25 cellular contexts compared by ENCODE assay signal in the genomic region with DNA sequence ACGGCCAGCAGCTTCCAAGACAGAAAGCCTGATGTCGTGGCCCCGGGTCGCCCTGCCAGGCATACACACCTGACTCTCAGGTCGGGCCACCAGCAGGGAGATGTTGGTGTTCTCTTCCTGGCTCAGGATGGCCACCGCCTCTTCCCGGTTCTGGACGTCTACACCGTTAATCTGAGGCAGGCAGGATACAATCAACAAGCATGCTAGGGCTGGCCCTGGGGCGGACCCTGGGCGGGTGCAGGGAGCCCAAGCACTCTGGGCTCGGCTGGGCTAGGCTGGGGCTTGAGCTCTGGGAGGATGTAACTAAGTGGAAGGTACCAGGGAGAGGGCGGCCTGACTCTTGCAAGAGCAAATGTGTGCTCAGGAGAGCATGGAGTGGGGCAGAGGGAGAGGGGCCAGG. TPM values are rescaled to one million over a fixed set of nuclear protein-coding genes. Genes with fewer than 3 reads are reported as not detected.
"Had no signal": no experiment of that assay in that cellular context is flagged by ENCODE, and none has a peak within 500 bp of the region (broad histone marks: within the 10 kb centered on the region; RNA-seq: fewer than 3 reads in every experiment).

No MANE protein-coding gene starts in this region.

- H3K27ac ChIP-seq: colonic mucosa, epithelial cell of prostate, gastroesophageal sphincter, heart left ventricle, hepatocyte, left ventricle myocardium inferior, lower lobe of right lung had no signal

- ATAC-seq: effector memory CD8-positive, alpha-beta T cell; gastroesophageal sphincter; heart left ventricle; left colon; left lobe of liver; lower lobe of right lung; mucosa of descending colon had no signal

- DNase-seq: colonic mucosa; cortex of kidney; effector CD8-positive, alpha-beta T cell; effector memory CD8-positive, alpha-beta T cell; endodermal cell; erythroblast; esophagus squamous epithelium; foreskin fibroblast; heart left ventricle; hypothalamus; immature natural killer cell; islet precursor cell; kidney; kidney glomerular epithelial cell; left colon; left ventricle myocardium inferior; lower lobe of right lung; mesenchymal stem cell; naive B cell had no signal

- H3K4me3 ChIP-seq: colonic mucosa, esophagus squamous epithelium, gastroesophageal sphincter, heart left ventricle, hepatocyte, left ventricle myocardium inferior, lower lobe of right lung, mucosa of descending colon had no signal

RNA-seq across cellular contexts. Expression of a gene that starts 24.6 kb away (rescaled TPM):
- total RNA-seq: endodermal cell, left lobe of liver, lower lobe of right lung, mesothelial cell of epicardium had no signal
